16 cellular contexts compared by ENCODE assay signal in genomic region chr5:534743-535671, GRCh38.
"Had no signal": no experiment of that assay in that cellular context is flagged by ENCODE, and none has a peak within 500 bp of the region (broad histone marks: within the 10 kb centered on the region; RNA-seq: fewer than 3 reads in every experiment).

No MANE protein-coding gene starts in this region.

- DNase-seq: activated CD4-positive, alpha-beta T cell treated with anti-CD3 and anti-CD28 coated beads, Interleukin-2, amount 10 ng/mL, durations not matched to agents 24 days and 14 days; activated CD8-positive, alpha-beta memory T cell treated with anti-CD3 and anti-CD28 coated beads, Interleukin-2, amount 50 U/mL, for 48 hours; activated gamma-delta T cell; activated naive CD8-positive, alpha-beta T cell treated with anti-CD3 and anti-CD28 coated beads, Interleukin-2, amount 50 U/mL, for 24 hours; activated T-cell treated with anti-CD3 and anti-CD28 coated beads, Interleukin-2, amount 50 U/mL, for 72 hours; endodermal cell; gastrocnemius medialis; islet precursor cell; nucleus accumbens; tibial artery had no signal

- H3K4me3 Mint-ChIP-seq: activated CD4-positive, alpha-beta T cell treated with anti-CD3 and anti-CD28 coated beads, Interleukin-2, amount 10 ng/mL, durations not matched to agents 24 days and 14 days; activated naive CD8-positive, alpha-beta T cell treated with anti-CD3 and anti-CD28 coated beads, Interleukin-2, amount 50 U/mL, for 24 hours; activated T-cell treated with anti-CD3 and anti-CD28 coated beads, Interleukin-2, amount 50 U/mL, for 72 hours; endodermal cell; natural killer cell treated with Interleukin-12 subunit alpha and Interleukin-12 subunit beta and Interleukin-15 and Interleukin-18, amount 100 ng/mL, for 72 hours; stimulated activated memory B cell treated with anti-CD40 and anti-IgM and Interleukin-4, amounts not matched to agents 10 μg/mL and 1 μg/mL and 100 μg/mL, for 72 hours; T-helper 17 cell had no signal

- H3K27ac Mint-ChIP-seq: activated CD4-positive, alpha-beta T cell treated with anti-CD3 and anti-CD28 coated beads, Interleukin-2, amount 10 ng/mL, durations not matched to agents 24 days and 14 days; activated naive CD8-positive, alpha-beta T cell treated with anti-CD3 and anti-CD28 coated beads, Interleukin-2, amount 50 U/mL, for 24 hours; activated T-cell treated with anti-CD3 and anti-CD28 coated beads, Interleukin-2, amount 50 U/mL, for 72 hours; endodermal cell; natural killer cell treated with Interleukin-12 subunit alpha and Interleukin-12 subunit beta and Interleukin-15 and Interleukin-18, amount 100 ng/mL, for 72 hours; stimulated activated memory B cell treated with anti-CD40 and anti-IgM and Interleukin-4, amounts not matched to agents 10 μg/mL and 1 μg/mL and 100 μg/mL, for 72 hours; T-helper 17 cell had no signal

- FAIRE-seq: astrocyte had no signal

- H3K4me3 ChIP-seq: dorsolateral prefrontal cortex, gastrocnemius medialis, left lung, tibial artery had no signal

- H3K36me3 ChIP-seq: gastrocnemius medialis, left lung, tibial artery had no signal

- ATAC-seq: activated naive CD8-positive, alpha-beta T cell treated with anti-CD3 and anti-CD28 coated beads, Interleukin-2, amount 50 U/mL, for 24 hours; activated T-cell treated with anti-CD3 and anti-CD28 coated beads, Interleukin-2, amount 50 U/mL, for 72 hours; gastrocnemius medialis; left lung; natural killer cell treated with Interleukin-12 subunit alpha and Interleukin-12 subunit beta and Interleukin-15 and Interleukin-18, amount 100 ng/mL, for 72 hours; stimulated activated memory B cell treated with anti-CD40 and anti-IgM and Interleukin-4, amounts not matched to agents 10 μg/mL and 1 μg/mL and 100 μg/mL, for 72 hours; T-helper 17 cell had no signal

- H3K9me3 Mint-ChIP-seq: activated CD4-positive, alpha-beta T cell treated with anti-CD3 and anti-CD28 coated beads, Interleukin-2, amount 10 ng/mL, durations not matched to agents 24 days and 14 days; activated naive CD8-positive, alpha-beta T cell treated with anti-CD3 and anti-CD28 coated beads, Interleukin-2, amount 50 U/mL, for 24 hours; activated T-cell treated with anti-CD3 and anti-CD28 coated beads, Interleukin-2, amount 50 U/mL, for 72 hours; endodermal cell; natural killer cell treated with Interleukin-12 subunit alpha and Interleukin-12 subunit beta and Interleukin-15 and Interleukin-18, amount 100 ng/mL, for 72 hours had no signal

- H3K4me1 ChIP-seq: gastrocnemius medialis, tibial artery had no signal

- H3K36me3 Mint-ChIP-seq: natural killer cell treated with Interleukin-12 subunit alpha and Interleukin-12 subunit beta and Interleukin-15 and Interleukin-18, amount 100 ng/mL, for 72 hours; stimulated activated memory B cell treated with anti-CD40 and anti-IgM and Interleukin-4, amounts not matched to agents 10 μg/mL and 1 μg/mL and 100 μg/mL, for 72 hours had no signal

- H3K9me3 ChIP-seq: gastrocnemius medialis, left lung, tibial artery had no signal

- H3K27ac ChIP-seq: dorsolateral prefrontal cortex, gastrocnemius medialis, left lung, tibial artery had no signal
